28 cellular contexts compared by ENCODE assay signal in genomic region chr10:224571-224970, GRCh38.
DNase-seq lines count a peak whose midpoint lies in the region; ATAC-seq, FAIRE-seq and TF ChIP-seq lines count a peak whose summit lies in the region.
"Had no signal": no experiment of that assay in that cellular context is flagged by ENCODE, and none has a peak within 500 bp of the region (broad histone marks: within the 10 kb centered on the region; RNA-seq: fewer than 3 reads in every experiment).

No MANE protein-coding gene starts in this region.

- no peaks in the 10 kb centered on the region for H3K9me3 ChIP-seq in heart right ventricle
- H3K9me3 ChIP-seq: adrenal gland, upper lobe of left lung had no signal

- FAIRE-seq in GM12891 (lab: Jason Lieb, UNC) = peak; percentile 81
- FAIRE-seq: GM18507 had no signal

- H3K27ac ChIP-seq in heart right ventricle = no peak overlapping the region
- H3K27ac ChIP-seq: adrenal gland, C4-2B, epithelial cell of prostate, SK-N-MC, upper lobe of left lung had no signal

- peaks cover 0 to 13% (median 0%) of the 10 kb centered on the region in 9 donors for H3K36me3 ChIP-seq in heart right ventricle
- H3K36me3 ChIP-seq: adrenal gland, upper lobe of left lung had no signal

- peaks cover 0 to 12% (median 0%) of the 10 kb centered on the region in 9 donors for H3K4me1 ChIP-seq in heart right ventricle
- H3K4me1 ChIP-seq: adrenal gland had no signal

- H3K27me3 ChIP-seq in heart right ventricle = no peaks in the 10 kb centered on the region
- H3K27me3 ChIP-seq: adrenal gland, upper lobe of left lung had no signal

- DNase-seq in GM12891 (ENCODE audit: insufficient read length, low spot score) = no peak
- DNase-seq in NCI-H2171 treated with DMSO at 0.1 percent for 48 hours (lab: John Stamatoyannopoulos, UW) = peak; percentile 34
- DNase-seq in heart right ventricle = no peak
- DNase-seq in left cardiac atrium = no peak
- DNase-seq in activated T-cell treated with anti-CD3 and anti-CD28 coated beads, Interleukin-2, amount 50 U/mL, for 1 hour = no peak
- DNase-seq in cerebellar cortex (ENCODE audit: low spot score) = no peak
- DNase-seq: activated CD4-positive, alpha-beta T cell treated with anti-CD3 and anti-CD28 coated beads for 4 hours; activated CD8-positive, alpha-beta memory T cell treated with anti-CD3 and anti-CD28 coated beads for 24 hours; activated naive CD4-positive, alpha-beta T cell; activated T-cell treated with anti-CD3 and anti-CD28 coated beads, Interleukin-2, amount 50 U/mL, for 4 hours; adrenal gland; effector CD4-positive, alpha-beta T cell; head of caudate nucleus; Kasumi-1; naive B cell; NCI-H2081 treated with DMSO at 0.1 percent for 48 hours; NCI-H524; stimulated activated CD8-positive, alpha-beta memory T cell treated with anti-CD3 and anti-CD28 coated beads, Interleukin-4, amount 100 ng/mL, for 48 hours; substantia nigra; upper lobe of left lung had no signal

- TF ChIP-seq POLR2A in GM12891 (IDR thresholded peaks at IDR 0.05; ENCODE audit: low read depth, low read length) = no peak

- intact Hi-C loops in heart right ventricle (cut with DNase I) (no loop called here), left cardiac atrium (cut with DNase I) (no loop called here)

- no peak for TF ChIP-seq CTCF in heart right ventricle (IDR thresholded peaks at IDR 0.05)

- H3K4me3 ChIP-seq in heart right ventricle = no peak overlapping the region
- H3K4me3 ChIP-seq: adrenal gland, GM23338, SK-N-MC, upper lobe of left lung had no signal

- 85 to 87% methylated on average over 3 of the region's 3 CpGs for WGBS in heart right ventricle, 2 donors

- ATAC-seq in GM18909 (IDR thresholded peaks at IDR 0.05; ENCODE audit: poor library complexity, unreplicated experiment) (peak; percentile 50), HG03280 (IDR thresholded peaks at IDR 0.05; ENCODE audit: unreplicated experiment) (peak; percentile 64), heart right ventricle (no peak), left cardiac atrium (no peak)
- ATAC-seq: activated T-cell treated with anti-CD3 and anti-CD28 coated beads, Interleukin-2, amount 50 U/mL, for 4 hours; GM23338; left lobe of liver had no signal

TF ChIP-seq in GM12891, 5 proteins besides CTCF, POLR2A, EP300 and RAD21:
- TF ChIP-seq SPI1 (IDR thresholded peaks at IDR 0.05; ENCODE audit: low read depth, low read length) = peak; percentile 76
- TF ChIP-seq POU2F2 (IDR thresholded peaks at IDR 0.05; ENCODE audit: low read depth, low read length) = no peak
TF ChIP-seq in GM12891: peak in this region for 1.

Comparison
In these comparisons a context has a peak if more than half of its experiments do, and no peak if none do; other contexts are left out.
1. ATAC-seq: peak in GM18909 (single experiment) and HG03280 (single experiment); none in heart right ventricle (0 of 8) and left cardiac atrium (0 of 2).